In the genomic region with DNA sequence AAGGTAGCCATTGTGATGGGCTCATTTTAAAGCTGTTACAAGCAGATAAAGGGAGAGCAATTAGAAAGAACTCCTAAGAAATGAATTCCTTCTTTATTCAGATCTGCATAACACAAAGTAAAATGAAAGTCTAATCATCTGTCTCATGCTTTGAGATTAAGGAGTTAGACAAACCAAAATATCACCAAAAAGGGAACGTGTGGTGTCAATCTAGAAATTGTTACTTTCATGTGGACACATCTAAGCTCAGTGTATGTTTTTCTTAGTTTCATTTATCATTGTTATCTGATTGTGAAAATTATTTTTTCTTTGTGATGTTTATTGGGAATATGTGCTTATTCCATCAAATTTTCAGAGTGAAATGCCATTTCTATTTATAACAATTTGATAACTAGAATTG, we compare ENCODE assay signal across 23 cellular contexts.
"Had no signal": no experiment of that assay in that cellular context is flagged by ENCODE, and none has a peak within 500 bp of the region (broad histone marks: within the 10 kb centered on the region; RNA-seq: fewer than 3 reads in every experiment).

No MANE protein-coding gene starts in this region.

- FAIRE-seq: urothelium cell line had no signal

- H3K79me2 ChIP-seq: parathyroid adenoma had no signal

- H3K4me3 Mint-ChIP-seq: endodermal cell, nephron had no signal

- H3K9me3 ChIP-seq: esophagus squamous epithelium, gastrocnemius medialis, neutrophil, stomach, suprapubic skin, transverse colon had no signal

- H3K27ac ChIP-seq: coronary artery, esophagus squamous epithelium, gastrocnemius medialis, left ventricle myocardium inferior, neutrophil, parathyroid adenoma, stomach, suprapubic skin, transverse colon had no signal

- H2AFZ ChIP-seq: parathyroid adenoma had no signal

- H3K4me3 ChIP-seq: coronary artery, esophagus squamous epithelium, gastrocnemius medialis, left ventricle myocardium inferior, stomach, suprapubic skin, transverse colon had no signal

- DNase-seq: activated CD4-positive, alpha-beta T cell treated with anti-CD3 and anti-CD28 coated beads for 4 hours; activated CD4-positive, alpha-beta T cell treated with anti-CD3 and anti-CD28 coated beads, Interleukin-2, amount 50 U/mL, for 48 hours; activated CD4-positive, CD25-positive, alpha-beta regulatory T cell; activated naive CD4-positive, alpha-beta T cell treated with Interleukin-2 at 50 U/mL for 16 hours; activated T-cell treated with anti-CD3 and anti-CD28 coated beads, Interleukin-2, amount 50 U/mL, for 48 hours; amygdala; cerebellar nuclear complex; endodermal cell; esophagus squamous epithelium; gastrocnemius medialis; hippocampal formation; left ventricle myocardium inferior; mammary epithelial cell; right cardiac atrium; stimulated activated CD4-positive, alpha-beta T cell treated with anti-CD3 and anti-CD28 coated beads, Interleukin-4, amount 100 ng/mL, for 24 hours; stomach; transverse colon had no signal

- H3K9me3 Mint-ChIP-seq: nephron had no signal

- H3K27me3 ChIP-seq: esophagus squamous epithelium, gastrocnemius medialis, neutrophil, stomach, suprapubic skin, transverse colon had no signal

- H3K4me1 Mint-ChIP-seq: nephron had no signal

- H3K36me3 ChIP-seq: esophagus squamous epithelium, gastrocnemius medialis, left ventricle myocardium inferior, neutrophil, stomach, suprapubic skin, transverse colon had no signal

- H3K27ac Mint-ChIP-seq: endodermal cell, nephron had no signal

- ATAC-seq: gastrocnemius medialis, right cardiac atrium had no signal

- H3K4me1 ChIP-seq: esophagus squamous epithelium, gastrocnemius medialis, left ventricle myocardium inferior, parathyroid adenoma, stomach, suprapubic skin, transverse colon had no signal
